In genomic region chr15:63133786-63134185, GRCh38 we compare ENCODE assay signal across 17 cellular contexts. TPM values are rescaled to one million over a fixed set of nuclear protein-coding genes. Genes with fewer than 3 reads are reported as not detected.
DNase-seq lines count a peak whose midpoint lies in the region; ATAC-seq, FAIRE-seq and TF ChIP-seq lines count a peak whose summit lies in the region.
"Had no signal": no experiment of that assay in that cellular context is flagged by ENCODE, and none has a peak within 500 bp of the region (broad histone marks: within the 10 kb centered on the region; RNA-seq: fewer than 3 reads in every experiment).

No MANE protein-coding gene starts in this region.

- FAIRE-seq in A549 (lab: Jason Lieb, UNC) = no peak
- FAIRE-seq in endothelial cell of umbilical vein (lab: Jason Lieb, UNC) = no peak
- FAIRE-seq: K562 had no signal

- TF ChIP-seq EP300 in A549 (IDR thresholded peaks at IDR 0.05) = no peak

- H3K9ac ChIP-seq in endothelial cell of umbilical vein (replicated peaks; ENCODE audit: extremely low read depth, insufficient read depth, low read length) = peak overlapping the region; percentile 62

- no peak for TF ChIP-seq CTCF in A549 (IDR thresholded peaks at IDR 0.05)
- TF ChIP-seq CTCF in endothelial cell of umbilical vein (IDR thresholded peaks at IDR 0.05; ENCODE audit: extremely low read depth in 1 of 2, insufficient read depth in 1 of 2, low read depth in 1 of 2, low read length in 2 of 2) = no peak
- no peak for TF ChIP-seq CTCF in osteoblast (IDR thresholded peaks at IDR 0.05; ENCODE audit: extremely low read depth, low read depth, low read length)

- H3K27ac ChIP-seq in A549 (no peak overlapping the region; a peak in 1 of 6 replicates), SJSA1 (peak overlapping the region; percentile 55), endothelial cell of umbilical vein (ENCODE audit: insufficient read depth, low read depth, low read length) (peak overlapping the region; percentile 96), osteoblast (ENCODE audit: low read depth, low read length) (peak overlapping the region; percentile 94)
- H3K27ac ChIP-seq: body of pancreas, psoas muscle, testis had no signal

- H3K79me2 ChIP-seq in endothelial cell of umbilical vein (ENCODE audit: control insufficient read depth, insufficient read depth, low read length) (no peaks in the 10 kb centered on the region), osteoblast (ENCODE audit: insufficient read depth, low read length) (peaks cover 59% of the 10 kb centered on the region)

- H3K4me3 ChIP-seq in A549 = no peak overlapping the region
- H3K4me3 ChIP-seq in SJSA1 = no peak overlapping the region
- H3K4me3 ChIP-seq in endothelial cell of umbilical vein (replicated peaks in 1 of 3; ENCODE audit: insufficient read depth in 1 of 3, low read depth in 1 of 3, low read length in 3 of 3) = no peak overlapping the region
- H3K4me3 ChIP-seq in osteoblast (ENCODE audit: insufficient read depth, low read length) = no peak overlapping the region
- H3K4me3 ChIP-seq: body of pancreas, heart right ventricle, K562, psoas muscle, testis had no signal

- H4K20me1 ChIP-seq in endothelial cell of umbilical vein (replicated peaks; ENCODE audit: control insufficient read depth, extremely low read depth, insufficient read depth, low read length) (no peaks in the 10 kb centered on the region), osteoblast (ENCODE audit: insufficient read depth, low read length) (no peaks in the 10 kb centered on the region)

- H2AFZ ChIP-seq in endothelial cell of umbilical vein (ENCODE audit: low read depth, low read length) (no peak overlapping the region), osteoblast (ENCODE audit: low read length) (no peak overlapping the region)

- H3K9me1 ChIP-seq in endothelial cell of umbilical vein (replicated peaks; ENCODE audit: control insufficient read depth, extremely low read depth, insufficient read depth, low read length) = no peaks in the 10 kb centered on the region

- H3K4me1 ChIP-seq in A549 = peaks cover 40% of the 10 kb centered on the region
- H3K4me1 ChIP-seq in SJSA1 (replicated peaks) = peaks cover 41% of the 10 kb centered on the region
- H3K4me1 ChIP-seq in endothelial cell of umbilical vein (ENCODE audit: control insufficient read depth, extremely low read depth, insufficient read depth, low read length) = peaks cover 36% of the 10 kb centered on the region
- H3K4me1 ChIP-seq in osteoblast (ENCODE audit: insufficient read depth, low read length) = peaks cover 44% of the 10 kb centered on the region
- H3K4me1 ChIP-seq: body of pancreas, psoas muscle had no signal

- dilution Hi-C loops in endothelial cell of umbilical vein (cut with MboI; ENCODE audit: extremely low pct_ligation_motif_present, low sequenced_read_pairs) = no loop called here

- CTCF ChIA-PET in A549 (lab: Yijun Ruan, JAX) (interaction anchor here (0.6 to 4.1 kb wide), 5 partner anchors 24 to 1265 kb away, joined by 3 to 20 read pairs (median 4); no protein-coding TSS in a partner anchor), endothelial cell of umbilical vein (lab: Charles Lee) (interaction anchor here (1.3 to 1.5 kb wide), 2 partner anchors 9 to 85 kb away, joined by 3 to 5 read pairs; no protein-coding TSS in a partner anchor)

- BruUV-seq in endothelial cell of umbilical vein (replicated peaks; lab: Mats Ljungman, UMichigan) = no TSS peak

- peak overlapping the region; percentile 20; the same call in 2 of the 3 replicates for H3K4me2 ChIP-seq in A549
- H3K4me2 ChIP-seq in endothelial cell of umbilical vein (ENCODE audit: insufficient read depth, low read length) = peak overlapping the region; percentile 42
- H3K4me2 ChIP-seq in osteoblast (ENCODE audit: insufficient read depth, low read length) = no peak overlapping the region

- WGBS in A549 (ENCODE audit: missing lambda C conversion rate) = 64% methylated on average over 1 of the region's 1 CpG

- H3K9me3 ChIP-seq in A549 (no peaks in the 10 kb centered on the region), SJSA1 (replicated peaks) (no peaks in the 10 kb centered on the region), endothelial cell of umbilical vein (replicated peaks; ENCODE audit: control insufficient read depth, insufficient read depth, low read length) (no peaks in the 10 kb centered on the region), osteoblast (ENCODE audit: low read depth, low read length) (no peaks in the 10 kb centered on the region)
- H3K9me3 ChIP-seq: body of pancreas, heart right ventricle, psoas muscle, testis had no signal

- POLR2A ChIA-PET in A549 (lab: Yijun Ruan, JAX) = interaction anchor here (3.9 kb wide), 1 partner anchor 23 kb away, joined by 18 read pairs; the partner anchor contains the start of gene RPS27L
- POLR2A ChIA-PET in endothelial cell of umbilical vein (lab: Charles Lee) = no interaction called here

- no peak for TF ChIP-seq RAD21 in A549 (conservative IDR thresholded peaks at IDR 0.05 in 1 of 2, IDR thresholded peaks at IDR 0.05 in 1 of 2)

- intact Hi-C loops in endothelial cell of umbilical vein (cut with micrococcal nuclease) = loop anchor here (2.0 kb wide), 1 partner anchor 237 kb away; no protein-coding TSS in a partner anchor

- H3K36me3 ChIP-seq in SJSA1 (peaks cover 56% of the 10 kb centered on the region), endothelial cell of umbilical vein (ENCODE audit: control insufficient read depth in 2 of 2, extremely low read depth in 1 of 2, insufficient read depth in 2 of 2, low read length in 2 of 2) (peaks cover 0 to 5% of the 10 kb centered on the region in 2 experiments), osteoblast (ENCODE audit: insufficient read depth, low read length) (peaks cover 54% of the 10 kb centered on the region)

- DNase-seq in A549 (ENCODE audit: low read depth in 1 of 2, low spot score in 1 of 2) (no peak), SJSA1 (ENCODE audit: low read depth in 1 of 2, low spot score in 2 of 2) (peak in 1 of 2 experiments; percentile 72), endothelial cell of umbilical vein (ENCODE audit: low read depth, low spot score) (peak; percentile 52), osteoblast (ENCODE audit: insufficient read length, low spot score, missing footprints) (no peak), NCI-H2081 (lab: John Stamatoyannopoulos, UW) (no peak), D341Med (ENCODE audit: low spot score) (no peak)
- DNase-seq: activated CD4-positive, alpha-beta memory T cell treated with anti-CD3 and anti-CD28 coated beads for 36 hours; body of pancreas; endodermal cell; heart right ventricle; NCI-H1105 treated with DMSO at 0.1 percent for 48 hours; NCI-H226; psoas muscle; testis had no signal

- ATAC-seq in A549 (no peak), HG03460 (IDR thresholded peaks at IDR 0.05; ENCODE audit: unreplicated experiment) (no peak), GM21737 (IDR thresholded peaks at IDR 0.05; ENCODE audit: unreplicated experiment) (no peak)
- ATAC-seq: body of pancreas, K562, psoas muscle had no signal

- H3K27me3 ChIP-seq in SJSA1 (replicated peaks) = no peaks in the 10 kb centered on the region
- H3K27me3 ChIP-seq in endothelial cell of umbilical vein (ENCODE audit: control insufficient read depth in 2 of 2, insufficient read depth in 2 of 2, low read length in 2 of 2) = no peaks in the 10 kb centered on the region
- H3K27me3 ChIP-seq in osteoblast (ENCODE audit: insufficient read depth, low read length) = no peaks in the 10 kb centered on the region
- H3K27me3 ChIP-seq: body of pancreas, heart right ventricle, testis had no signal

- TF ChIP-seq POLR2A in A549 (IDR thresholded peaks at IDR 0.05; ENCODE audit: low read length) = no peak
- no peak for TF ChIP-seq POLR2A in endothelial cell of umbilical vein (IDR thresholded peaks at IDR 0.05; ENCODE audit: low read depth, low read length)

RNA-seq across cellular contexts. Expression of gene LACTB, which starts 12.1 kb away (rescaled TPM):
- polyA plus RNA-seq in A549 (2011; rRNA removed) (31.0 and 59.6 TPM in 2 replicates), A549 (2017; fragmentation: RNase III; extraction: RNeasy Plus Mini Kit Qiagen cat#74134 plus additional on column Dnase treatment) (56.5 to 69.8 TPM (median 56.7 TPM) in 3 replicates), endothelial cell of umbilical vein (10.1 and 14.0 TPM in 2 replicates)
- 27.8 and 29.8 TPM in 2 replicates for polyA plus RNA-seq in A549 (2012; cell fraction: cytosol; rRNA removed)
- polyA plus RNA-seq in A549 (2012; cell fraction: nucleus; rRNA removed) = 16.7 and 18.5 TPM in 2 replicates
- polyA minus RNA-seq in A549 (2011; rRNA and poly(A)+ RNA removed) = 8.8 and 9.4 TPM in 2 replicates
- 71.8 and 100 TPM in 2 replicates for total RNA-seq in SJSA1 (2014; rRNA removed; shearing (Covaris generic))
- total RNA-seq in endothelial cell of umbilical vein (26.0 and 26.1 TPM in 2 replicates), osteoblast (51.6 and 52.8 TPM in 2 replicates)
- 12.8 and 13.0 TPM in 2 replicates for polyA plus RNA-seq in endothelial cell of umbilical vein (2011; cell fraction: cytosol; rRNA removed)
- polyA plus RNA-seq in endothelial cell of umbilical vein (2011; cell fraction: nucleus; rRNA removed) = 13.6 and 19.4 TPM in 2 replicates
- 38.0 and 40.9 TPM in 2 replicates for polyA plus RNA-seq in endothelial cell of umbilical vein (2012)
- polyA minus RNA-seq in endothelial cell of umbilical vein = 6.4 and 8.7 TPM in 2 replicates
- polyA minus RNA-seq in endothelial cell of umbilical vein (2011; cell fraction: cytosol; rRNA and poly(A)+ RNA removed) = 3.8 TPM
- polyA minus RNA-seq in endothelial cell of umbilical vein (2011; cell fraction: nucleus; rRNA and poly(A)+ RNA removed) = 14.9 and 18.1 TPM in 2 replicates

RNA-seq across cellular contexts. Expression of gene RPS27L, which starts 23.5 kb away (rescaled TPM):
- polyA plus RNA-seq in A549 (2011; rRNA removed) = 742 and 748 TPM in 2 replicates
- polyA plus RNA-seq in A549 (2012; cell fraction: cytosol; rRNA removed) = 258 and 280 TPM in 2 replicates
- polyA plus RNA-seq in A549 (2012; cell fraction: nucleus; rRNA removed) = 43.1 and 51.1 TPM in 2 replicates
- 609 to 664 TPM (median 641 TPM) in 3 replicates for polyA plus RNA-seq in A549 (2017; fragmentation: RNase III; extraction: RNeasy Plus Mini Kit Qiagen cat#74134 plus additional on column Dnase treatment)
- 38.3 and 59.2 TPM in 2 replicates for polyA minus RNA-seq in A549 (2011; rRNA and poly(A)+ RNA removed)
- total RNA-seq in SJSA1 (2014; rRNA removed; shearing (Covaris generic)) = 122 and 148 TPM in 2 replicates
- 338 and 345 TPM in 2 replicates for total RNA-seq in endothelial cell of umbilical vein
- polyA plus RNA-seq in endothelial cell of umbilical vein = 163 and 170 TPM in 2 replicates
- 317 and 375 TPM in 2 replicates for polyA plus RNA-seq in endothelial cell of umbilical vein (2011; cell fraction: cytosol; rRNA removed)
- 139 and 168 TPM in 2 replicates for polyA plus RNA-seq in endothelial cell of umbilical vein (2011; cell fraction: nucleus; rRNA removed)
- polyA plus RNA-seq in endothelial cell of umbilical vein (2012) = 568 and 822 TPM in 2 replicates
- 43.9 and 45.6 TPM in 2 replicates for polyA minus RNA-seq in endothelial cell of umbilical vein
- 27.0 TPM for polyA minus RNA-seq in endothelial cell of umbilical vein (2011; cell fraction: cytosol; rRNA and poly(A)+ RNA removed)
- 50.2 and 65.0 TPM in 2 replicates for polyA minus RNA-seq in endothelial cell of umbilical vein (2011; cell fraction: nucleus; rRNA and poly(A)+ RNA removed)
- total RNA-seq in osteoblast = 263 and 281 TPM in 2 replicates

RNA-seq across cellular contexts. Expression of gene RAB8B, which starts 55.6 kb away (rescaled TPM):
- polyA plus RNA-seq in A549 (2011; rRNA removed) = 28.8 and 41.4 TPM in 2 replicates
- 7.0 and 7.8 TPM in 2 replicates for polyA plus RNA-seq in A549 (2012; cell fraction: cytosol; rRNA removed)
- 1.2 and 2.2 TPM in 2 replicates for polyA plus RNA-seq in A549 (2012; cell fraction: nucleus; rRNA removed)
- 19.5 to 22.2 TPM (median 21.5 TPM) in 3 replicates for polyA plus RNA-seq in A549 (2017; fragmentation: RNase III; extraction: RNeasy Plus Mini Kit Qiagen cat#74134 plus additional on column Dnase treatment)
- polyA minus RNA-seq in A549 (2011; rRNA and poly(A)+ RNA removed) = 13.6 and 14.7 TPM in 2 replicates
- 66.8 and 75.1 TPM in 2 replicates for total RNA-seq in SJSA1 (2014; rRNA removed; shearing (Covaris generic))
- total RNA-seq in endothelial cell of umbilical vein = 50.3 and 52.5 TPM in 2 replicates
- polyA plus RNA-seq in endothelial cell of umbilical vein = 7.5 and 10.4 TPM in 2 replicates
- 16.2 and 17.8 TPM in 2 replicates for polyA plus RNA-seq in endothelial cell of umbilical vein (2011; cell fraction: cytosol; rRNA removed)
- polyA plus RNA-seq in endothelial cell of umbilical vein (2011; cell fraction: nucleus; rRNA removed) = 16.0 and 23.7 TPM in 2 replicates
- 38.0 and 52.8 TPM in 2 replicates for polyA plus RNA-seq in endothelial cell of umbilical vein (2012)
- 31.1 and 38.5 TPM in 2 replicates for polyA minus RNA-seq in endothelial cell of umbilical vein
- 30.1 TPM for polyA minus RNA-seq in endothelial cell of umbilical vein (2011; cell fraction: cytosol; rRNA and poly(A)+ RNA removed)
- polyA minus RNA-seq in endothelial cell of umbilical vein (2011; cell fraction: nucleus; rRNA and poly(A)+ RNA removed) = 11.3 and 19.3 TPM in 2 replicates
- 55.7 and 57.5 TPM in 2 replicates for total RNA-seq in osteoblast

Comparison
In these comparisons a context has a peak if more than half of its experiments do, and no peak if none do; other contexts are left out.
1. H3K27ac ChIP-seq: peak in SJSA1 (single experiment), endothelial cell of umbilical vein (single experiment) and osteoblast (single experiment); none in A549 (0 of 2).